In genomic region chr1:31155216-31155806, GRCh38 we compare ENCODE assay signal across 8 cellular contexts.
DNase-seq lines count a peak whose midpoint lies in the region; ATAC-seq and TF ChIP-seq lines count a peak whose summit lies in the region.

No MANE protein-coding gene starts in this region.

- H3K9me3 Mint-ChIP-seq in WTC11 = peaks cover 6% of the 10 kb centered on the region

- DNase-seq in DMS79 treated with DMSO at 0.1 percent for 48 hours (lab: John Stamatoyannopoulos, UW) (peak; percentile 59), NCI-H146 (lab: John Stamatoyannopoulos, UW) (peak; percentile 71), WTC11 (ENCODE audit: low spot score) (peak; percentile 76), left colon (peak; percentile 63 to 80)
- DNase-seq in central memory CD4-positive, alpha-beta T cell = peak; percentile 43
- peak; percentile 69 to 79 for DNase-seq in stimulated activated CD4-positive, alpha-beta T cell treated with anti-CD3 and anti-CD28 coated beads, Interleukin-2, amount 100 ng/mL, for 24 hours

- POLR2A ChIA-PET in WTC11 (lab: Charles Lee) = no interaction called here

- peaks cover 14% of the 10 kb centered on the region for H3K4me1 Mint-ChIP-seq in WTC11

- no peak for TF ChIP-seq CTCF in WTC11 (IDR thresholded peaks at IDR 0.05)

- intact Hi-C loops in left colon (cut with DNase I, micrococcal nuclease) = no loop called here

- no peaks in the 10 kb centered on the region for H3K27me3 Mint-ChIP-seq in WTC11 (ENCODE audit: low read depth)

- peak overlapping the region; percentile 95 for H3K27ac Mint-ChIP-seq in WTC11

- ATAC-seq in GM21825 (IDR thresholded peaks at IDR 0.05; ENCODE audit: unreplicated experiment) = peak; percentile 77
- peak; percentile 77 for ATAC-seq in WTC11
- ATAC-seq in left colon = peak; percentile 83
- no peak for ATAC-seq in HG02870 (IDR thresholded peaks at IDR 0.05; ENCODE audit: unreplicated experiment)

- 0 out of 2 replicates have a peak, but pooled peaks cover 5% of the 10 kb centered on the region for H3K36me3 Mint-ChIP-seq in WTC11

- H3K4me3 Mint-ChIP-seq in WTC11 = peak overlapping the region; percentile 88

- CTCF ChIA-PET in WTC11 (lab: Charles Lee) = no interaction called here

TF ChIP-seq in WTC11, 78 proteins besides CTCF, POLR2A, EP300 and RAD21:
- TF ChIP-seq EMX1 (CRISPR knock-in tag; IDR thresholded peaks at IDR 0.05) (peak; percentile 64; the same call in 1 of the 2 replicates), SP1 (CRISPR knock-in tag; conservative IDR thresholded peaks at IDR 0.05) (peak; percentile 39; the same call in 1 of the 2 replicates), FOXP1 (CRISPR knock-in tag; IDR thresholded peaks at IDR 0.05; ENCODE audit: borderline replicate concordance) (peak; percentile 43; the same call in 1 of the 2 replicates), ZNF416 (CRISPR knock-in tag; IDR thresholded peaks at IDR 0.05) (peak; percentile 17; the same call in 1 of the 2 replicates), AR (CRISPR knock-in tag; IDR thresholded peaks at IDR 0.05) (peak; percentile 33; the same call in 1 of the 2 replicates), OVOL2 (CRISPR knock-in tag; IDR thresholded peaks at IDR 0.05; ENCODE audit: borderline replicate concordance) (no peak), CREM (CRISPR knock-in tag; IDR thresholded peaks at IDR 0.05) (no peak), SMAD3 (CRISPR knock-in tag; IDR thresholded peaks at IDR 0.05; ENCODE audit: borderline replicate concordance) (0 out of 2 replicates have a peak, but pooled peaks have one; percentile 14), ATF1 (CRISPR knock-in tag; IDR thresholded peaks at IDR 0.05) (no peak), ETV6 (CRISPR knock-in tag; IDR thresholded peaks at IDR 0.05) (0 out of 2 replicates have a peak, but pooled peaks have one; percentile 16), GABPB1 (CRISPR knock-in tag; IDR thresholded peaks at IDR 0.05) (peak; percentile 36; the same call in 1 of the 2 replicates), ZMAT4 (CRISPR knock-in tag; IDR thresholded peaks at IDR 0.05) (0 out of 2 replicates have a peak, but pooled peaks have one; percentile 51), HMGXB4 (CRISPR knock-in tag; IDR thresholded peaks at IDR 0.05) (peak; percentile 50; the same call in 1 of the 2 replicates), FOXK1 (CRISPR knock-in tag; IDR thresholded peaks at IDR 0.05) (0 out of 2 replicates have a peak, but pooled peaks have one; percentile 11)
